In genomic region chr11:47435687-47436086, GRCh38 we compare ENCODE assay signal across 28 cellular contexts. TPM values are rescaled to one million over a fixed set of nuclear protein-coding genes. Genes with fewer than 3 reads are reported as not detected.
"Had no signal": no experiment of that assay in that cellular context is flagged by ENCODE, and none has a peak within 500 bp of the region (broad histone marks: within the 10 kb centered on the region; RNA-seq: fewer than 3 reads in every experiment).

No MANE protein-coding gene starts in this region.

- H3K27me3 ChIP-seq: body of pancreas, SJCRH30 had no signal

- H3K4me3 ChIP-seq: body of pancreas, SJCRH30 had no signal

- H3K9me3 Mint-ChIP-seq: activated CD4-positive, alpha-beta memory T cell treated with anti-CD3 and anti-CD28 coated beads, Interleukin-2, amount 10 ng/mL, durations not matched to agents 7 days and 5 days; activated naive CD4-positive, alpha-beta T cell treated with anti-CD3 and anti-CD28 coated beads, Interleukin-2, amount 50 U/mL, for 24 hours; activated T-helper 1 cell treated with anti-CD3 and anti-CD28 coated beads, Interleukin-12 subunit alpha, Interleukin-12 subunit beta, Interleukin-2, Interleukin-4 antibody, amounts not matched to agents 30 ng/mL and 10 ng/mL and 1 ng/mL, durations not matched to agents 14 hours and 24 hours and 36 hours had no signal

- H3K36me3 ChIP-seq: WERI-Rb-1 had no signal

- DNase-seq: activated CD4-positive, alpha-beta memory T cell treated with anti-CD3 and anti-CD28 coated beads, Interleukin-2, amount 10 ng/mL, durations not matched to agents 7 days and 5 days; activated CD4-positive, alpha-beta T cell treated with anti-CD3 and anti-CD28 coated beads for 36 hours; activated CD4-positive, alpha-beta T cell treated with anti-CD3 and anti-CD28 coated beads, Interleukin-2, amount 50 U/mL, for 1 hour; activated effector memory CD4-positive, alpha-beta T cell treated with Interleukin-2 at 50 U/mL for 16 hours; activated naive CD4-positive, alpha-beta T cell; aorta; body of pancreas; central memory CD4-positive, alpha-beta T cell; MM.1S; NCI-H146; NCI-H1930; NCI-H2171 treated with DMSO at 0.1 percent for 48 hours; NCI-H226; NCI-H510A; NCI-H526 treated with DMSO at 0.1 percent for 48 hours; NCI-H82; Right ventricle myocardium superior; RPMI8226; SJCRH30; SK-N-SH; T-helper 1 cell; WERI-Rb-1 had no signal

- H3K27ac ChIP-seq: body of pancreas, SJCRH30, WERI-Rb-1 had no signal

- H3K9ac ChIP-seq: SK-N-SH had no signal

- H3K36me3 Mint-ChIP-seq: activated naive CD4-positive, alpha-beta T cell treated with anti-CD3 and anti-CD28 coated beads, Interleukin-2, amount 50 U/mL, for 24 hours had no signal

- H3K4me3 Mint-ChIP-seq: activated CD4-positive, alpha-beta memory T cell treated with anti-CD3 and anti-CD28 coated beads, Interleukin-2, amount 10 ng/mL, durations not matched to agents 7 days and 5 days; activated CD4-positive, alpha-beta T cell treated with anti-CD3 and anti-CD28 coated beads for 36 hours; activated naive CD4-positive, alpha-beta T cell treated with anti-CD3 and anti-CD28 coated beads, Interleukin-2, amount 50 U/mL, for 24 hours; activated T-helper 1 cell treated with anti-CD3 and anti-CD28 coated beads, Interleukin-12 subunit alpha, Interleukin-12 subunit beta, Interleukin-2, Interleukin-4 antibody, amounts not matched to agents 30 ng/mL and 10 ng/mL and 1 ng/mL, durations not matched to agents 14 hours and 24 hours and 36 hours had no signal

- FAIRE-seq: bronchial epithelial cell had no signal

- H3K4me2 ChIP-seq: SK-N-SH had no signal

- H3K9me3 ChIP-seq: body of pancreas, SJCRH30, SK-N-SH had no signal

- H3K27ac Mint-ChIP-seq: activated CD4-positive, alpha-beta memory T cell treated with anti-CD3 and anti-CD28 coated beads, Interleukin-2, amount 10 ng/mL, durations not matched to agents 7 days and 5 days; activated CD4-positive, alpha-beta T cell treated with anti-CD3 and anti-CD28 coated beads for 36 hours; activated naive CD4-positive, alpha-beta T cell treated with anti-CD3 and anti-CD28 coated beads, Interleukin-2, amount 50 U/mL, for 24 hours; activated T-helper 1 cell treated with anti-CD3 and anti-CD28 coated beads, Interleukin-12 subunit alpha, Interleukin-12 subunit beta, Interleukin-2, Interleukin-4 antibody, amounts not matched to agents 30 ng/mL and 10 ng/mL and 1 ng/mL, durations not matched to agents 14 hours and 24 hours and 36 hours had no signal

- ATAC-seq: activated CD4-positive, alpha-beta T cell treated with anti-CD3 and anti-CD28 coated beads for 36 hours; body of pancreas had no signal

- H3K4me1 Mint-ChIP-seq: activated CD4-positive, alpha-beta memory T cell treated with anti-CD3 and anti-CD28 coated beads, Interleukin-2, amount 10 ng/mL, durations not matched to agents 7 days and 5 days; activated CD4-positive, alpha-beta T cell treated with anti-CD3 and anti-CD28 coated beads for 36 hours; activated naive CD4-positive, alpha-beta T cell treated with anti-CD3 and anti-CD28 coated beads, Interleukin-2, amount 50 U/mL, for 24 hours had no signal

- H3K27me3 Mint-ChIP-seq: activated CD4-positive, alpha-beta memory T cell treated with anti-CD3 and anti-CD28 coated beads, Interleukin-2, amount 10 ng/mL, durations not matched to agents 7 days and 5 days; activated CD4-positive, alpha-beta T cell treated with anti-CD3 and anti-CD28 coated beads for 36 hours; activated naive CD4-positive, alpha-beta T cell treated with anti-CD3 and anti-CD28 coated beads, Interleukin-2, amount 50 U/mL, for 24 hours had no signal

RNA-seq across cellular contexts. Expression of gene RAPSN, which starts 13.2 kb away (rescaled TPM):
- total RNA-seq: body of pancreas, OCI-LY7 had no signal

RNA-seq across cellular contexts. Expression of gene SPI1, which starts 57.3 kb away (rescaled TPM):
- total RNA-seq: activated CD4-positive, alpha-beta memory T cell treated with anti-CD3 and anti-CD28 coated beads, Interleukin-2, amount 10 ng/mL, durations not matched to agents 7 days and 5 days; activated CD8-positive, alpha-beta memory T cell treated with anti-CD3 and anti-CD28 coated beads for 36 hours; activated T-helper 1 cell treated with anti-CD3 and anti-CD28 coated beads, Interleukin-12 subunit alpha, Interleukin-12 subunit beta, Interleukin-2, Interleukin-4 antibody, amounts not matched to agents 30 ng/mL and 10 ng/mL and 1 ng/mL, durations not matched to agents 14 hours and 24 hours and 36 hours; bronchial epithelial cell; SJCRH30; T-helper 2 cell treated with Interferon-gamma antibody and Interleukin-4, amounts not matched to agents 100 ng/mL and 5 ng/mL, for 36 hours had no signal
- polyA plus RNA-seq: SK-N-SH had no signal
